Comparison of ENCODE assay signal across 21 cellular contexts in genomic region chr9:14405176-14405575, GRCh38.
"Had no signal": no experiment of that assay in that cellular context is flagged by ENCODE, and none has a peak within 500 bp of the region (broad histone marks: within the 10 kb centered on the region; RNA-seq: fewer than 3 reads in every experiment).

No MANE protein-coding gene starts in this region.

- H3K4me1 Mint-ChIP-seq: IgD-negative memory B cell had no signal

- H3K4me3 Mint-ChIP-seq: IgD-negative memory B cell had no signal

- DNase-seq: MV-4-11, NCI-H1048, NCI-H1105, NCI-H1417, NCI-H1436 treated with DMSO at 0.1 percent for 48 hours, NCI-H1694, NCI-H187 treated with DMSO at 0.1 percent for 48 hours, NCI-H2029 treated with DMSO at 0.1 percent for 48 hours, NCI-H2171 treated with DMSO at 0.1 percent for 48 hours, NCI-H345, NCI-H510A, NCI-H524 treated with DMSO at 0.1 percent for 48 hours, NCI-H69, NCI-H774, Right ventricle myocardium superior, RPMI8226, SK-N-SH, SW 1271 had no signal

- ATAC-seq: K562 had no signal

- H3K27ac ChIP-seq: HL-60 had no signal

- H3K9ac ChIP-seq: SK-N-SH had no signal

- H3K27ac Mint-ChIP-seq: IgD-negative memory B cell had no signal

- H3K4me3 ChIP-seq: K562 had no signal

- H3K36me3 Mint-ChIP-seq: IgD-negative memory B cell had no signal

- H3K9me3 ChIP-seq: SK-N-SH had no signal
